ENCODE assay signal across 1 cellular context in the genomic region with DNA sequence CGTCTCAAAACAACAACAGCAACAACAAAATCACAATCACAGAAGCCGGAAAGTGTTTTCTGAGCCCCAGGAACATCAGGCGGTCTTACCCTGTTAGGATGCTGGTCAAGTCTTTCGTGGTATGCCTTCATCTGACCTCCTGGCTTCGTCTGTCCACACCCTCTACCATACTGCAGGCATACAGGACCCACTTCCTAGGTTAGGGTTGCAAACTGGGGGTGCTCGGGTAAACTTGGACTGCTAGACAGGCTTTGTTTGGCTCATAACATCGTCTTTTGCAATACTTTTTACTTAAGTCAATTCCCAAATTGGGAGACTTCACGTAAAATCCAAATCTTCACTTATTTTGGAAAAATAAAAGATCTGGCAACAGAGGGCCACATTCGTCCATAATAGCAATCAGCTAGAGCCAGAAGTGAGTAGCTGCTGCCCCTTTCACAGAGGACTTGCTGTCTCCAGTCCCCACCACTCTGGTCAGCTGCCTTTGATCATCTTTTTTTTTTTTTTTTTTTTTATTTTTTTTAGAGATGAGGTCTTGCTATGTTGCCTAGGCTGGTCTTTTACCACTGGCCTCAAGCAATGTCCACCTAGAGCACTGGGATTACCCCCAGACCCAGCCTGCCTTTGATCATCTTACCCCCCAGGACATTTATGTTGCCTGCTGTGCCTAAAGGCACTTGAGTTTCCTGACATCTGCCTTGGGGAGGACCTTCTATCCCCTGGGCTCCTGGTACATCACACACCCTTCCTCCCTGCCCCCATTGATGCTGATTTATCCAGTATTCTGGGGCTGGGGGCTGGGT.
TF ChIP-seq lines count a peak whose summit lies in the region.

No MANE protein-coding gene starts in this region.

TF ChIP-seq in HCT116, 20 proteins besides CTCF, POLR2A, EP300 and RAD21 (continued from another document):
- TF ChIP-seq, protein P1, sequence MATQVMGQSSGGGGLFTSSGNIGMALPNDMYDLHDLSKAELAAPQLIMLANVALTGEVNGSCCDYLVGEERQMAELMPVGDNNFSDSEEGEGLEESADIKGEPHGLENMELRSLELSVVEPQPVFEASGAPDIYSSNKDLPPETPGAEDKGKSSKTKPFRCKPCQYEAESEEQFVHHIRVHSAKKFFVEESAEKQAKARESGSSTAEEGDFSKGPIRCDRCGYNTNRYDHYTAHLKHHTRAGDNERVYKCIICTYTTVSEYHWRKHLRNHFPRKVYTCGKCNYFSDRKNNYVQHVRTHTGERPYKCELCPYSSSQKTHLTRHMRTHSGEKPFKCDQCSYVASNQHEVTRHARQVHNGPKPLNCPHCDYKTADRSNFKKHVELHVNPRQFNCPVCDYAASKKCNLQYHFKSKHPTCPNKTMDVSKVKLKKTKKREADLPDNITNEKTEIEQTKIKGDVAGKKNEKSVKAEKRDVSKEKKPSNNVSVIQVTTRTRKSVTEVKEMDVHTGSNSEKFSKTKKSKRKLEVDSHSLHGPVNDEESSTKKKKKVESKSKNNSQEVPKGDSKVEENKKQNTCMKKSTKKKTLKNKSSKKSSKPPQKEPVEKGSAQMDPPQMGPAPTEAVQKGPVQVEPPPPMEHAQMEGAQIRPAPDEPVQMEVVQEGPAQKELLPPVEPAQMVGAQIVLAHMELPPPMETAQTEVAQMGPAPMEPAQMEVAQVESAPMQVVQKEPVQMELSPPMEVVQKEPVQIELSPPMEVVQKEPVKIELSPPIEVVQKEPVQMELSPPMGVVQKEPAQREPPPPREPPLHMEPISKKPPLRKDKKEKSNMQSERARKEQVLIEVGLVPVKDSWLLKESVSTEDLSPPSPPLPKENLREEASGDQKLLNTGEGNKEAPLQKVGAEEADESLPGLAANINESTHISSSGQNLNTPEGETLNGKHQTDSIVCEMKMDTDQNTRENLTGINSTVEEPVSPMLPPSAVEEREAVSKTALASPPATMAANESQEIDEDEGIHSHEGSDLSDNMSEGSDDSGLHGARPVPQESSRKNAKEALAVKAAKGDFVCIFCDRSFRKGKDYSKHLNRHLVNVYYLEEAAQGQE (IDR thresholded peaks at IDR 0.05; ENCODE audit: low read depth): no peak
- TF ChIP-seq JUND (IDR thresholded peaks at IDR 0.05) (no peak), SP1 (IDR thresholded peaks at IDR 0.05; ENCODE audit: low read depth) (no peak), YY1 (IDR thresholded peaks at IDR 0.05; ENCODE audit: extremely low read depth, insufficient replicate concordance, low read depth, low read length) (no peak), SRF (IDR thresholded peaks at IDR 0.05; ENCODE audit: low read depth) (no peak), ZBTB33 (IDR thresholded peaks at IDR 0.05; ENCODE audit: extremely low read depth, insufficient replicate concordance, low read length) (no peak), FOSL1 (IDR thresholded peaks at IDR 0.05; ENCODE audit: low read depth) (no peak), EGR1 (IDR thresholded peaks at IDR 0.05; ENCODE audit: low read depth) (no peak), TCF7L2 (IDR thresholded peaks at IDR 0.05; ENCODE audit: borderline replicate concordance, extremely low read depth, insufficient read depth, insufficient read length) (no peak), ELF1 (IDR thresholded peaks at IDR 0.05; ENCODE audit: borderline replicate concordance, low read depth) (no peak), EZH2 (IDR thresholded peaks at IDR 0.05) (no peak)
- TF ChIP-seq, protein P2, sequence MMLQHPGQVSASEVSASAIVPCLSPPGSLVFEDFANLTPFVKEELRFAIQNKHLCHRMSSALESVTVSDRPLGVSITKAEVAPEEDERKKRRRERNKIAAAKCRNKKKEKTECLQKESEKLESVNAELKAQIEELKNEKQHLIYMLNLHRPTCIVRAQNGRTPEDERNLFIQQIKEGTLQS (IDR thresholded peaks at IDR 0.05): no peak
